ENCODE assay signal across 13 cellular contexts in the genomic region with DNA sequence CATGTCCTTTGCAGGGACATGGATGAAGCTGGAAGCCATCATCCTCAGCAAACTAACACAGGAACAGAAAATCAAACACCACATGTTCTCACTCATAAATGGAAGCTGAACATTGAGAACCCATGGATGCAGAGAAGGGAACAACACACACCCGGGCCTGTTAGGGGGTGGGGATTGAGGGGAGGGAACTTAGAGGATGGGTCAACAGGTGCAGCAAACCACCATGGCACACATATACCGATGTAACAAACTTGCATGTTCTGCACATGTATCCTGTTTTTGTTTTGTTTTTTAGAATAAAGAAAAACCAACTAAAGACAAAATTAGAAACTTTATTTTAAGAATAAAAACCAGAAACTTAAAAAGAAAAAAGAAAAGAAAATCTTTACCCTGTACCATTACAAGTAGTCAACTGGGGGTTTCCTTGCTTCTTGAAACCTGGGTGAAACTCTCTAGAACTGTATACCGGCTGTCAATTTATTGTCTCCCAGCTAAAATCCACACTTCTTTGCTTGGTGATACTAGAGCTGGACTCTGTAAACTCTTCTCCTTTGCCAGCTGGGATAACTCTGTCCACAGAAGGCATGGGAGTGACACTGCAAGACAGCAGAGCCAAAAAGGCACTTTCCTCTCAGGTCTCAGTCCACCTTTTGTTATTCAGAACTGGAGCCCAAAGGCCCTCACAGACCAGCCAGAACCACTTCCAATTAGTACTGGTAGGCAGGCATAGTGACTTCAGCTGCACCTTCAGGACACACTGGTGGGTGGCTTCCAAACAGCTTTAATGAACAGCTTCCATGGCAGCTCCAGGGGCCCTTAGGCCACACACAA. TPM values are rescaled to one million over a fixed set of nuclear protein-coding genes. Genes with fewer than 3 reads are reported as not detected.
DNase-seq lines count a peak whose midpoint lies in the region; ATAC-seq and TF ChIP-seq lines count a peak whose summit lies in the region.
"Had no signal": no experiment of that assay in that cellular context is flagged by ENCODE, and none has a peak within 500 bp of the region (broad histone marks: within the 10 kb centered on the region; RNA-seq: fewer than 3 reads in every experiment).

No MANE protein-coding gene starts in this region.

- CTCF ChIA-PET in WTC11 (lab: Charles Lee) (no interaction called here), T-cell (lab: Charles Lee) (interaction anchor here in 1 of 2 donors (0.6 kb wide), 1 partner anchor 1333 kb away, joined by 5 read pairs; no protein-coding TSS in a partner anchor)
- CTCF ChIA-PET in activated CD4-positive, alpha-beta memory T cell treated with anti-CD3 and anti-CD28 coated beads, Interleukin-2, amount 10 ng/mL, durations not matched to agents 7 days and 5 days (lab: Charles Lee), result no interaction called here

- POLR2A ChIA-PET in WTC11 (lab: Charles Lee), result interaction anchor here (0.7 to 1.0 kb wide), 2 partner anchors 9 to 318 kb away, joined by 3 to 4 read pairs; partner anchors contain the start of gene MICU2
- POLR2A ChIA-PET in T-cell (lab: Charles Lee), result interaction anchor here in 1 of 2 donors (0.7 kb wide), 2 partner anchors 98 to 568 kb away, joined by 3 read pairs; no protein-coding TSS in a partner anchor
- POLR2A ChIA-PET in activated CD4-positive, alpha-beta memory T cell treated with anti-CD3 and anti-CD28 coated beads, Interleukin-2, amount 10 ng/mL, durations not matched to agents 7 days and 5 days (lab: Charles Lee), result interaction anchor here (2.2 kb wide), 1 partner anchor 9 kb away, joined by 11 read pairs; the partner anchor contains the start of gene MICU2

- no peaks in the 10 kb centered on the region for H3K27me3 Mint-ChIP-seq in WTC11 (ENCODE audit: low read depth)
- H3K27me3 Mint-ChIP-seq in T-cell, result no peaks in the 10 kb centered on the region
- no peaks in the 10 kb centered on the region for H3K27me3 Mint-ChIP-seq in activated CD4-positive, alpha-beta memory T cell treated with anti-CD3 and anti-CD28 coated beads, Interleukin-2, amount 10 ng/mL, durations not matched to agents 7 days and 5 days

- no peak for TF ChIP-seq CTCF in WTC11 (IDR thresholded peaks at IDR 0.05)

- H3K27ac Mint-ChIP-seq in WTC11, result peak overlapping the region; percentile 60
- no peak overlapping the region for H3K27ac Mint-ChIP-seq in T-cell
- H3K27ac Mint-ChIP-seq in activated CD4-positive, alpha-beta memory T cell treated with anti-CD3 and anti-CD28 coated beads, Interleukin-2, amount 10 ng/mL, durations not matched to agents 7 days and 5 days, result no peak overlapping the region
- H3K27ac Mint-ChIP-seq: neural progenitor cell had no signal

- DNase-seq in WTC11 (ENCODE audit: low spot score) (no peak), SK-N-DZ (ENCODE audit: low spot score) (no peak), DMS53 treated with DMSO at 0.1 percent for 48 hours (lab: John Stamatoyannopoulos, UW; ENCODE audit: unreplicated experiment) (no peak), T-cell (no peak)
- no peak for DNase-seq in activated CD4-positive, alpha-beta memory T cell treated with anti-CD3 and anti-CD28 coated beads, Interleukin-2, amount 10 ng/mL, durations not matched to agents 7 days and 5 days
- DNase-seq: colonic mucosa, kidney, NCI-H1436 treated with DMSO at 0.1 percent for 48 hours, stomach had no signal

- peak; percentile 28 for ATAC-seq in GM18520 (IDR thresholded peaks at IDR 0.05; ENCODE audit: unreplicated experiment)
- peak; percentile 46 for ATAC-seq in GM21367 (IDR thresholded peaks at IDR 0.05; ENCODE audit: unreplicated experiment)
- peak; percentile 69 for ATAC-seq in HG03025 (IDR thresholded peaks at IDR 0.05; ENCODE audit: low FRiP score, unreplicated experiment)
- ATAC-seq in WTC11, result peak; percentile 41
- ATAC-seq in T-cell (replicated peaks in 1 of 4), result no peak

- no peak overlapping the region for H3K4me3 Mint-ChIP-seq in WTC11
- no peak overlapping the region for H3K4me3 Mint-ChIP-seq in T-cell
- H3K4me3 Mint-ChIP-seq in activated CD4-positive, alpha-beta memory T cell treated with anti-CD3 and anti-CD28 coated beads, Interleukin-2, amount 10 ng/mL, durations not matched to agents 7 days and 5 days, result no peak overlapping the region
- H3K4me3 Mint-ChIP-seq: neural progenitor cell had no signal

- H3K36me3 Mint-ChIP-seq in WTC11 (no peaks in the 10 kb centered on the region; the same call in 1 of the 2 replicates), T-cell (peaks cover 32% of the 10 kb centered on the region)
- peaks cover 21% of the 10 kb centered on the region for H3K36me3 Mint-ChIP-seq in activated CD4-positive, alpha-beta memory T cell treated with anti-CD3 and anti-CD28 coated beads, Interleukin-2, amount 10 ng/mL, durations not matched to agents 7 days and 5 days (ENCODE audit: low read depth)

- peaks cover 43% of the 10 kb centered on the region for H3K4me1 Mint-ChIP-seq in WTC11
- peaks cover 83 to 85% (median 84%) of the 10 kb centered on the region in 3 donors for H3K4me1 Mint-ChIP-seq in T-cell
- H3K4me1 Mint-ChIP-seq in activated CD4-positive, alpha-beta memory T cell treated with anti-CD3 and anti-CD28 coated beads, Interleukin-2, amount 10 ng/mL, durations not matched to agents 7 days and 5 days, result peaks cover 19% of the 10 kb centered on the region
- H3K4me1 Mint-ChIP-seq: neural progenitor cell had no signal

- H3K9me3 Mint-ChIP-seq in WTC11 (peaks cover 11% of the 10 kb centered on the region; the same call in 1 of the 2 replicates), T-cell (no peaks in the 10 kb centered on the region)
- H3K9me3 Mint-ChIP-seq in activated CD4-positive, alpha-beta memory T cell treated with anti-CD3 and anti-CD28 coated beads, Interleukin-2, amount 10 ng/mL, durations not matched to agents 7 days and 5 days, result peaks cover 10% of the 10 kb centered on the region

TF ChIP-seq in WTC11, 78 proteins besides CTCF, POLR2A, EP300 and RAD21 (continues in another document):
- TF ChIP-seq HMGA2 (CRISPR knock-in tag; IDR thresholded peaks at IDR 0.05) (no peak), ZNF121 (CRISPR knock-in tag; IDR thresholded peaks at IDR 0.05) (no peak)
- TF ChIP-seq, protein P1, sequence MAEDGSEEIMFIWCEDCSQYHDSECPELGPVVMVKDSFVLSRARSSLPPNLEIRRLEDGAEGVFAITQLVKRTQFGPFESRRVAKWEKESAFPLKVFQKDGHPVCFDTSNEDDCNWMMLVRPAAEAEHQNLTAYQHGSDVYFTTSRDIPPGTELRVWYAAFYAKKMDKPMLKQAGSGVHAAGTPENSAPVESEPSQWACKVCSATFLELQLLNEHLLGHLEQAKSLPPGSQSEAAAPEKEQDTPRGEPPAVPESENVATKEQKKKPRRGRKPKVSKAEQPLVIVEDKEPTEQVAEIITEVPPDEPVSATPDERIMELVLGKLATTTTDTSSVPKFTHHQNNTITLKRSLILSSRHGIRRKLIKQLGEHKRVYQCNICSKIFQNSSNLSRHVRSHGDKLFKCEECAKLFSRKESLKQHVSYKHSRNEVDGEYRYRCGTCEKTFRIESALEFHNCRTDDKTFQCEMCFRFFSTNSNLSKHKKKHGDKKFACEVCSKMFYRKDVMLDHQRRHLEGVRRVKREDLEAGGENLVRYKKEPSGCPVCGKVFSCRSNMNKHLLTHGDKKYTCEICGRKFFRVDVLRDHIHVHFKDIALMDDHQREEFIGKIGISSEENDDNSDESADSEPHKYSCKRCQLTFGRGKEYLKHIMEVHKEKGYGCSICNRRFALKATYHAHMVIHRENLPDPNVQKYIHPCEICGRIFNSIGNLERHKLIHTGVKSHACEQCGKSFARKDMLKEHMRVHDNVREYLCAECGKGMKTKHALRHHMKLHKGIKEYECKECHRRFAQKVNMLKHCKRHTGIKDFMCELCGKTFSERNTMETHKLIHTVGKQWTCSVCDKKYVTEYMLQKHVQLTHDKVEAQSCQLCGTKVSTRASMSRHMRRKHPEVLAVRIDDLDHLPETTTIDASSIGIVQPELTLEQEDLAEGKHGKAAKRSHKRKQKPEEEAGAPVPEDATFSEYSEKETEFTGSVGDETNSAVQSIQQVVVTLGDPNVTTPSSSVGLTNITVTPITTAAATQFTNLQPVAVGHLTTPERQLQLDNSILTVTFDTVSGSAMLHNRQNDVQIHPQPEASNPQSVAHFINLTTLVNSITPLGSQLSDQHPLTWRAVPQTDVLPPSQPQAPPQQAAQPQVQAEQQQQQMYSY (CRISPR knock-in tag; IDR thresholded peaks at IDR 0.05), result no peak
- TF ChIP-seq, protein P2, sequence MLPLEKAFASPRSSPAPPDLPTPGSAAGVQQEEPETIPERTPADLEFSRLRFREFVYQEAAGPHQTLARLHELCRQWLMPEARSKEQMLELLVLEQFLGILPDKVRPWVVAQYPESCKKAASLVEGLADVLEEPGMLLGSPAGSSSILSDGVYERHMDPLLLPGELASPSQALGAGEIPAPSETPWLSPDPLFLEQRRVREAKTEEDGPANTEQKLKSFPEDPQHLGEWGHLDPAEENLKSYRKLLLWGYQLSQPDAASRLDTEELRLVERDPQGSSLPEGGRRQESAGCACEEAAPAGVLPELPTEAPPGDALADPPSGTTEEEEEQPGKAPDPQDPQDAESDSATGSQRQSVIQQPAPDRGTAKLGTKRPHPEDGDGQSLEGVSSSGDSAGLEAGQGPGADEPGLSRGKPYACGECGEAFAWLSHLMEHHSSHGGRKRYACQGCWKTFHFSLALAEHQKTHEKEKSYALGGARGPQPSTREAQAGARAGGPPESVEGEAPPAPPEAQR (CRISPR knock-in tag; IDR thresholded peaks at IDR 0.05), result no peak
- TF ChIP-seq, protein P3, sequence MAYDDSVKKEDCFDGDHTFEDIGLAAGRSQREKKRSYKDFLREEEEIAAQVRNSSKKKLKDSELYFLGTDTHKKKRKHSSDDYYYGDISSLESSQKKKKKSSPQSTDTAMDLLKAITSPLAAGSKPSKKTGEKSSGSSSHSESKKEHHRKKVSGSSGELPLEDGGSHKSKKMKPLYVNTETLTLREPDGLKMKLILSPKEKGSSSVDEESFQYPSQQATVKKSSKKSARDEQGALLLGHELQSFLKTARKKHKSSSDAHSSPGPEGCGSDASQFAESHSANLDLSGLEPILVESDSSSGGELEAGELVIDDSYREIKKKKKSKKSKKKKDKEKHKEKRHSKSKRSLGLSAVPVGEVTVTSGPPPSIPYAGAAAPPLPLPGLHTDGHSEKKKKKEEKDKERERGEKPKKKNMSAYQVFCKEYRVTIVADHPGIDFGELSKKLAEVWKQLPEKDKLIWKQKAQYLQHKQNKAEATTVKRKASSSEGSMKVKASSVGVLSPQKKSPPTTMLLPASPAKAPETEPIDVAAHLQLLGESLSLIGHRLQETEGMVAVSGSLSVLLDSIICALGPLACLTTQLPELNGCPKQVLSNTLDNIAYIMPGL (CRISPR knock-in tag; IDR thresholded peaks at IDR 0.05), result no peak

RNA-seq across cellular contexts. Expression of gene MICU2, which starts 9.0 kb away (rescaled TPM):
- total RNA-seq in WTC11 (2021) (33.8 to 35.0 TPM (median 34.4 TPM) in 3 replicates), T-cell (10 to 100 TPM; 30.6 to 40.6 (median 38.6) TPM)
- polyA plus RNA-seq in SK-N-DZ (2014; cell fraction: cytosol; rRNA removed), result 60.9 and 65.6 TPM in 2 replicates
- polyA plus RNA-seq in SK-N-DZ (2014; cell fraction: nucleus; rRNA removed), result 46.0 and 50.8 TPM in 2 replicates
- 10 to 100 TPM; 33.8 to 34.0 TPM for total RNA-seq in activated CD4-positive, alpha-beta memory T cell treated with anti-CD3 and anti-CD28 coated beads, Interleukin-2, amount 10 ng/mL, durations not matched to agents 7 days and 5 days

Comparison
In these comparisons a context has a peak if more than half of its experiments do, and no peak if none do; other contexts are left out.
1. ATAC-seq: peak in GM18520 (single experiment), GM21367 (single experiment), HG03025 (single experiment) and WTC11 (single experiment); none in T-cell (0 of 4).